In the genomic region with DNA sequence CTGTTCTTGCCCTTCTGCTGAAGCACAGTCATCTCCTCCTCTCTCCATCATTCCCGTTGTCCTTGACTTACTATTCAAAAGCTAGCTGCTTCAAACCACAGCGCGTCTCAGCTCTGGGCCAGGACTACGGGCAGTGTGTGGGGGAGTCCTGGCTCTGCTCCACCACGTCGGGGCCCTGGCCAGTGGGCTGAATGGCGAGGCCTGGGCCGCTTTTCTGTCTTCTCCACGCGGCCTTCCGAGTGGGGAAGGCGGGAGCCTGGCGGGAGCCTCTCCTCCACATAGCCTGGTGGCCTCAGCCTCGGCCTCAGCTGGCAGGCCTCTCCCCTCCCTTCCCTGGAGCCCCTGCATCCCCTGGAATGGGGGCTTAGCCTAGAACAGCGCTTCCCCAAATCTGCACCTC, we compare ENCODE assay signal across 19 cellular contexts. TPM values are rescaled to one million over a fixed set of nuclear protein-coding genes. Genes with fewer than 3 reads are reported as not detected.
A peak's percentile ranks its signal among the peaks of the same experiment; 100 is the strongest.
DNase-seq lines count a peak whose midpoint lies in the region; ATAC-seq and TF ChIP-seq lines count a peak whose summit lies in the region.
"Had no signal": no experiment of that assay in that cellular context is flagged by ENCODE, and none has a peak within 500 bp of the region (broad histone marks: within the 10 kb centered on the region; RNA-seq: fewer than 3 reads in every experiment).

No MANE protein-coding gene starts in this region.

- H3K27me3 ChIP-seq in heart right ventricle = no peaks in the 10 kb centered on the region
- H3K27me3 ChIP-seq in osteoblast (ENCODE audit: insufficient read depth, low read length) = no peaks in the 10 kb centered on the region
- H3K27me3 ChIP-seq in upper lobe of right lung = no peaks in the 10 kb centered on the region

- H3K9me3 Mint-ChIP-seq in glutamatergic neuron (ENCODE audit: unreplicated experiment) = peaks cover 1% of the 10 kb centered on the region
- H3K9me3 Mint-ChIP-seq: CD8-positive, alpha-beta memory T cell; IgD-negative memory B cell had no signal

- no peak overlapping the region for H3K4me3 ChIP-seq in heart right ventricle
- no peak overlapping the region for H3K4me3 ChIP-seq in osteoblast (ENCODE audit: insufficient read depth, low read length)
- no peak overlapping the region for H3K4me3 ChIP-seq in upper lobe of right lung

- peaks cover 5% of the 10 kb centered on the region for H3K27me3 Mint-ChIP-seq in glutamatergic neuron (ENCODE audit: unreplicated experiment)
- H3K27me3 Mint-ChIP-seq: CD8-positive, alpha-beta memory T cell; IgD-negative memory B cell had no signal

- H3K79me2 ChIP-seq in osteoblast (ENCODE audit: insufficient read depth, low read length) = no peaks in the 10 kb centered on the region

- no peak overlapping the region for H3K4me2 ChIP-seq in osteoblast (ENCODE audit: insufficient read depth, low read length)

- intact Hi-C loops in left ventricle myocardium superior (cut with micrococcal nuclease) = no loop called here
- intact Hi-C loops in heart right ventricle (cut with DNase I) = no loop called here
- intact Hi-C loops in upper lobe of right lung (cut with DNase I) = no loop called here

- peak; percentile 25 for DNase-seq in left ventricle myocardium superior
- DNase-seq in heart right ventricle = no peak
- DNase-seq in glutamatergic neuron = peak; percentile 5
- peak; percentile 38 for DNase-seq in osteoblast (ENCODE audit: insufficient read length, low spot score, missing footprints)
- DNase-seq in upper lobe of right lung = peak; percentile 54
- DNase-seq in SHP77 (lab: John Stamatoyannopoulos, UW) = no peak
- DNase-seq in DMS153 (lab: John Stamatoyannopoulos, UW) = no peak
- DNase-seq: CD8-positive, alpha-beta memory T cell; DMS79; Karpas-422; NCI-H1417; NCI-H187; NCI-H446 treated with DMSO at 0.1 percent for 48 hours; NCI-H526 treated with DMSO at 0.1 percent for 48 hours; OCI-M1 had no signal

- H3K4me1 Mint-ChIP-seq in glutamatergic neuron (ENCODE audit: low read depth, unreplicated experiment) = peaks cover 2% of the 10 kb centered on the region
- H3K4me1 Mint-ChIP-seq: CD8-positive, alpha-beta memory T cell; IgD-negative memory B cell had no signal

- H3K36me3 ChIP-seq in heart right ventricle (peaks cover 0 to 24% (median 6%) of the 10 kb centered on the region in 9 donors), osteoblast (ENCODE audit: insufficient read depth, low read length) (peaks cover 1% of the 10 kb centered on the region), upper lobe of right lung (peaks cover 3% of the 10 kb centered on the region)

- no peak overlapping the region for H3K27ac Mint-ChIP-seq in glutamatergic neuron (ENCODE audit: unreplicated experiment)
- H3K27ac Mint-ChIP-seq: CD8-positive, alpha-beta memory T cell; IgD-negative memory B cell had no signal

- no peak overlapping the region for H2AFZ ChIP-seq in osteoblast (ENCODE audit: low read length)

- no peak overlapping the region for H3K4me3 Mint-ChIP-seq in glutamatergic neuron (ENCODE audit: unreplicated experiment)
- H3K4me3 Mint-ChIP-seq: IgD-negative memory B cell had no signal

- ATAC-seq in left ventricle myocardium superior = no peak
- no peak for ATAC-seq in heart right ventricle
- no peak for ATAC-seq in upper lobe of right lung
- ATAC-seq in GM21528 (IDR thresholded peaks at IDR 0.05; ENCODE audit: low FRiP score, unreplicated experiment) = no peak
- ATAC-seq: Right ventricle myocardium inferior had no signal

- H3K9me3 ChIP-seq in heart right ventricle = no peaks in the 10 kb centered on the region
- H3K9me3 ChIP-seq in osteoblast (ENCODE audit: low read depth, low read length) = no peaks in the 10 kb centered on the region
- no peaks in the 10 kb centered on the region for H3K9me3 ChIP-seq in upper lobe of right lung

- 92 to 94% methylated on average over 15 of the region's 15 CpGs for WGBS in heart right ventricle, 2 donors

- H3K27ac ChIP-seq in heart right ventricle (no peak overlapping the region), osteoblast (ENCODE audit: low read depth, low read length) (no peak overlapping the region), upper lobe of right lung (no peak overlapping the region)
- H3K27ac ChIP-seq: C4-2B had no signal

- no peaks in the 10 kb centered on the region for H3K36me3 Mint-ChIP-seq in glutamatergic neuron (ENCODE audit: unreplicated experiment)
- H3K36me3 Mint-ChIP-seq: IgD-negative memory B cell had no signal

- H4K20me1 ChIP-seq in osteoblast (ENCODE audit: insufficient read depth, low read length) = peaks cover 4% of the 10 kb centered on the region

- TF ChIP-seq CTCF in heart right ventricle (IDR thresholded peaks at IDR 0.05) = no peak
- no peak for TF ChIP-seq CTCF in glutamatergic neuron (IDR thresholded peaks at IDR 0.05; ENCODE audit: partially characterized antibody, unreplicated experiment)
- no peak for TF ChIP-seq CTCF in osteoblast (IDR thresholded peaks at IDR 0.05; ENCODE audit: extremely low read depth, low read depth, low read length)
- no peak for TF ChIP-seq CTCF in upper lobe of right lung (IDR thresholded peaks at IDR 0.05)

- H3K4me1 ChIP-seq in heart right ventricle (peaks cover 0 to 7% (median under 1%) of the 10 kb centered on the region in 9 donors), osteoblast (ENCODE audit: insufficient read depth, low read length) (no peaks in the 10 kb centered on the region), upper lobe of right lung (no peaks in the 10 kb centered on the region)

RNA-seq across cellular contexts. Expression of a gene that starts 16.5 kb away (rescaled TPM):
- total RNA-seq in left ventricle myocardium superior = 167 TPM
- total RNA-seq in heart right ventricle = 100 to 1,000 TPM in 8 of 10 donors, 10 to 100 TPM in 2; 94.4 to 264 (median 124) TPM
- polyA plus RNA-seq in heart right ventricle = 100 to 1,000 TPM; 102 to 117 TPM
- total RNA-seq in glutamatergic neuron (ENCODE audit: unreplicated experiment) = 3.5 TPM
- 13.6 and 15.6 TPM in 2 replicates for total RNA-seq in osteoblast
- total RNA-seq in upper lobe of right lung = 22.4 TPM

Comparison
In these comparisons a context has a peak if more than half of its experiments do, and no peak if none do; other contexts are left out.
1. DNase-seq: peak in left ventricle myocardium superior (single experiment), glutamatergic neuron (single experiment), osteoblast (single experiment) and upper lobe of right lung (single experiment); none in heart right ventricle (0 of 2), SHP77 (0 of 2) and DMS153 (single experiment).